ENCODE assay signal across 24 cellular contexts in genomic region chr13:63086286-63086685, GRCh38.
"Had no signal": no experiment of that assay in that cellular context is flagged by ENCODE, and none has a peak within 500 bp of the region (broad histone marks: within the 10 kb centered on the region; RNA-seq: fewer than 3 reads in every experiment).

No MANE protein-coding gene starts in this region.

- H3K4me3 ChIP-seq: coronary artery, heart right ventricle, right lobe of liver, skin epidermis, stomach, suprapubic skin, transverse colon had no signal

- ATAC-seq: activated CD8-positive, alpha-beta memory T cell treated with anti-CD3 and anti-CD28 coated beads, Interleukin-2, amount 10 ng/mL, durations not matched to agents 7 days and 5 days; activated CD8-positive, alpha-beta T cell treated with anti-CD3 and anti-CD28 coated beads for 36 hours; activated naive CD8-positive, alpha-beta T cell treated with anti-CD3 and anti-CD28 coated beads, Interleukin-2, amount 50 U/mL, for 24 hours; heart right ventricle; left cardiac atrium; natural killer cell treated with Interleukin-12 subunit alpha and Interleukin-12 subunit beta and Interleukin-15 and Interleukin-18, amount 100 ng/mL, for 72 hours; right lobe of liver; stimulated activated memory B cell treated with anti-CD40 and anti-IgM and Interleukin-4, amounts not matched to agents 10 μg/mL and 1 μg/mL and 100 μg/mL, for 72 hours had no signal

- H3K36me3 ChIP-seq: heart right ventricle, right lobe of liver, stomach, suprapubic skin, transverse colon had no signal

- H3K79me2 ChIP-seq: parathyroid adenoma had no signal

- H3K27ac ChIP-seq: coronary artery, epithelial cell of prostate, heart right ventricle, parathyroid adenoma, right lobe of liver, skin epidermis, stomach, suprapubic skin, transverse colon, VCaP had no signal

- H3K27me3 ChIP-seq: heart right ventricle, right lobe of liver, stomach, suprapubic skin, transverse colon had no signal

- DNase-seq: activated CD4-positive, alpha-beta T cell treated with anti-CD3 and anti-CD28 coated beads, Interleukin-2, amount 10 ng/mL, durations not matched to agents 7 days and 5 days; activated CD4-positive, CD25-positive, alpha-beta regulatory T cell treated with anti-CD3 and anti-CD28 coated beads, Interleukin-2, amount 50 U/mL, for 72 hours; activated CD8-positive, alpha-beta memory T cell treated with anti-CD3 and anti-CD28 coated beads, Interleukin-2, amount 10 ng/mL, durations not matched to agents 7 days and 5 days; activated CD8-positive, alpha-beta T cell treated with anti-CD3 and anti-CD28 coated beads for 36 hours; activated gamma-delta T cell; activated naive CD4-positive, alpha-beta T cell treated with anti-CD3 and anti-CD28 coated beads, Interleukin-2, amount 50 U/mL, for 16 hours; activated naive CD8-positive, alpha-beta T cell treated with anti-CD3 and anti-CD28 coated beads, Interleukin-2, amount 50 U/mL, for 24 hours; activated T-cell treated with anti-CD3 and anti-CD28 coated beads for 4 hours; cerebellar nuclear complex; heart right ventricle; islet precursor cell; left cardiac atrium; right lobe of liver; stimulated activated CD4-positive, alpha-beta T cell treated with anti-CD3 and anti-CD28 coated beads, Interleukin-2, amount 100 ng/mL, for 24 hours; stomach; transverse colon had no signal

- H3K4me1 ChIP-seq: heart right ventricle, parathyroid adenoma, right lobe of liver, stomach, suprapubic skin, transverse colon had no signal

- H3K9me3 ChIP-seq: right lobe of liver, suprapubic skin had no signal

- H2AFZ ChIP-seq: parathyroid adenoma had no signal
